In the genomic region with DNA sequence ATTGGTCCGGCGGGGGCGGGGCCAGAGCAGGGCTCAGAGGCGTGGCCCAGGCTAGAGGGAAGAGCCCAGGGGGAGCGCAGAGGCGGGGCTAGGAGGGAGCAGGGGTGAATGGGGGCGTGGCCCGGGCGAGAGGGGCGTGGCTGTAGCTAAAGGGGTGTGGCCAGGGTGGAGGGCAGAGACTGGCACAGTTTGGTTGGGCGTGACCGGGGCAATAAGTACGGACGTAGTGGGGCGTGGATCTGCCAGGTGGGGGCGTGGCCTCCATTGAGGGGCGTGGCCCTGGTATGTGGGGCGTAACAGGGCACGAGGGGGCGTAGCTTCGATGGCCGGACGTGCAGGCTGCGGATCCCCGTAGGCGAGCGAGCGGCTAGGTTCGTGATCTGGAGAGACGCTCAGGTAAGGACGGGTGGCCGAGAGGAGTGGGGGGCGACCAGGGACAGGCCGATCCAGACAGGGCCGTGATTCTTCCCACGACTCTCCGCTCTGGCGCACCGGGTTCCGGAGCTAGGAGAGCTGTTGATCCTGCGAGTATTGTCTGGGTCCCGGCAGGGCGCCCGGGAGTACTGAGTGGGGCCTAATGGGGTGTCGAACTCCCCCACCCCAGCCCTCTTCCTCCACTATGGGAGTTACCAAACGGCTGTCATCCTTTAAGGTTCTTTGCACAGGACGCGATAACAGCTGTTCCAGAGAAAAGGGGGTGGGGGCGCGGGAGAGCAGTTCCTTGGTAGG, we compare ENCODE assay signal across 8 cellular contexts. TPM values are rescaled to one million over a fixed set of nuclear protein-coding genes. Genes with fewer than 3 reads are reported as not detected.
DNase-seq lines count a peak whose midpoint lies in the region; ATAC-seq and TF ChIP-seq lines count a peak whose summit lies in the region.

A gene with protein sequence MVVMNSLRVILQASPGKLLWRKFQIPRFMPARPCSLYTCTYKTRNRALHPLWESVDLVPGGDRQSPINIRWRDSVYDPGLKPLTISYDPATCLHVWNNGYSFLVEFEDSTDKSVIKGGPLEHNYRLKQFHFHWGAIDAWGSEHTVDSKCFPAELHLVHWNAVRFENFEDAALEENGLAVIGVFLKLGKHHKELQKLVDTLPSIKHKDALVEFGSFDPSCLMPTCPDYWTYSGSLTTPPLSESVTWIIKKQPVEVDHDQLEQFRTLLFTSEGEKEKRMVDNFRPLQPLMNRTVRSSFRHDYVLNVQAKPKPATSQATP (plus strand): TSS at position 314 of the 729 bp plus-strand sequence. CDS start 11,754 bp downstream, outside the sequence.

- H3K27me3 Mint-ChIP-seq in neural progenitor cell (ENCODE audit: insufficient read depth, low read depth): peaks cover 9% of the 10 kb centered on the region

- TF ChIP-seq EP300 in stomach (IDR thresholded peaks at IDR 0.05): no peak

- peak within 1 kb of the TSS; percentile 89 for H3K4me2 ChIP-seq in neural progenitor cell

- no peaks in the 10 kb centered on the region for H3K36me3 ChIP-seq in neural progenitor cell
- no peaks in the 10 kb centered on the region for H3K36me3 ChIP-seq in stomach

- no peaks in the 10 kb centered on the region for H3F3A ChIP-seq in neural progenitor cell (ENCODE audit: low read depth)

- H3K9me3 Mint-ChIP-seq in neural progenitor cell: peaks cover 2% of the 10 kb centered on the region

- H2AFZ ChIP-seq in neural progenitor cell (replicated peaks): peak within 1 kb of the TSS; percentile 83

- no peaks in the 10 kb centered on the region for H4K20me1 ChIP-seq in neural progenitor cell (ENCODE audit: low read depth)

- peaks cover 6% of the 10 kb centered on the region for H3K4me1 ChIP-seq in neural progenitor cell
- peaks cover 0 to 19% (median 14%) of the 10 kb centered on the region in 4 donors for H3K4me1 ChIP-seq in stomach

- H3K27ac ChIP-seq in neural progenitor cell (no peak within 1 kb of the TSS), stomach (peak within 1 kb of the TSS; percentile 59 to 75 (median 71))

- H3K9ac ChIP-seq in neural progenitor cell: no peak within 1 kb of the TSS

- peaks cover 13% of the 10 kb centered on the region for H3K36me3 Mint-ChIP-seq in neural progenitor cell

- peaks cover 18% of the 10 kb centered on the region for H3K27me3 ChIP-seq in neural progenitor cell
- peaks cover 0 to 4% (median 0%) of the 10 kb centered on the region in 3 donors for H3K27me3 ChIP-seq in stomach

- DNase-seq in Ammon's horn (ENCODE audit: low spot score) (peak; percentile 92), fibroblast of the conjunctiva (ENCODE audit: low read depth) (peak; percentile 90), neural progenitor cell (ENCODE audit: low spot score) (peak; percentile 98), stomach (peak; percentile 98)
- peak; percentile 95 for DNase-seq in activated effector memory CD4-positive, alpha-beta T cell treated with Interleukin-2 at 50 U/mL for 16 hours

- H3K4me1 Mint-ChIP-seq in neural progenitor cell: peaks cover 12% of the 10 kb centered on the region

- peak; percentile 85 for ATAC-seq in GM19372 (IDR thresholded peaks at IDR 0.05; ENCODE audit: low read depth, unreplicated experiment)
- peak; percentile 82 for ATAC-seq in HG03469 (IDR thresholded peaks at IDR 0.05; ENCODE audit: unreplicated experiment)

- intact Hi-C loops in stomach (cut with DNase I; ENCODE audit: low total_unique reads): no loop called here

- H3K4me3 Mint-ChIP-seq in neural progenitor cell: peak within 1 kb of the TSS; percentile 85

- H3K4me3 ChIP-seq in neural progenitor cell (peak within 1 kb of the TSS; percentile 72), stomach (peak within 1 kb of the TSS; percentile 50 to 58 (median 54))

- no peaks in the 10 kb centered on the region for H3K79me2 ChIP-seq in neural progenitor cell (ENCODE audit: low read depth)

- TF ChIP-seq CTCF in neural progenitor cell (IDR thresholded peaks at IDR 0.05) (peak; percentile 20), stomach (IDR thresholded peaks at IDR 0.05) (peak in 1 of 7 experiments; percentile 6)

- H3K27ac Mint-ChIP-seq in neural progenitor cell: no peak within 1 kb of the TSS

- TF ChIP-seq POLR2A in stomach (IDR thresholded peaks at IDR 0.05): peak in 1 of 4 donors; percentile 17

- WGBS in stomach, 5 donors: 1 to 5% (median 1%) methylated on average over 14 to 50 of the region's 50 CpGs

- H3K9me3 ChIP-seq in neural progenitor cell (ENCODE audit: low read depth) (no peaks in the 10 kb centered on the region), stomach (no peaks in the 10 kb centered on the region)

TF ChIP-seq in PFSK-1, 5 proteins besides CTCF, POLR2A, EP300 and RAD21:
- TF ChIP-seq TAF1 (IDR thresholded peaks at IDR 0.05; ENCODE audit: borderline replicate concordance, insufficient read depth, low read length) (no peak), FOXP2 (optimal IDR thresholded peaks at IDR 0.05; ENCODE audit: borderline replicate concordance, extremely low read depth, extremely low read length, insufficient read depth) (peak; percentile 67)
TF ChIP-seq in PFSK-1: peak in this region for 1.

RNA-seq across cellular contexts. Expression of the gene that starts here (rescaled TPM):
- polyA plus RNA-seq in PFSK-1 (2012; ENCODE audit: insufficient read length, low read depth): 1.4 TPM
- total RNA-seq in neural progenitor cell (ENCODE audit: low replicate concordance) (5.6 and 6.7 TPM in 2 replicates), stomach (100 to 1,000 TPM in 1 of 5 donors, 10 to 100 TPM in 3, not detected in 1; 17.6 to 102 (median 26.5) TPM)
- 1 to 10 TPM; 1.2 to 1.7 (median 1.3) TPM for polyA plus RNA-seq in stomach
